Comparison of ENCODE assay signal across 14 cellular contexts in the genomic region with DNA sequence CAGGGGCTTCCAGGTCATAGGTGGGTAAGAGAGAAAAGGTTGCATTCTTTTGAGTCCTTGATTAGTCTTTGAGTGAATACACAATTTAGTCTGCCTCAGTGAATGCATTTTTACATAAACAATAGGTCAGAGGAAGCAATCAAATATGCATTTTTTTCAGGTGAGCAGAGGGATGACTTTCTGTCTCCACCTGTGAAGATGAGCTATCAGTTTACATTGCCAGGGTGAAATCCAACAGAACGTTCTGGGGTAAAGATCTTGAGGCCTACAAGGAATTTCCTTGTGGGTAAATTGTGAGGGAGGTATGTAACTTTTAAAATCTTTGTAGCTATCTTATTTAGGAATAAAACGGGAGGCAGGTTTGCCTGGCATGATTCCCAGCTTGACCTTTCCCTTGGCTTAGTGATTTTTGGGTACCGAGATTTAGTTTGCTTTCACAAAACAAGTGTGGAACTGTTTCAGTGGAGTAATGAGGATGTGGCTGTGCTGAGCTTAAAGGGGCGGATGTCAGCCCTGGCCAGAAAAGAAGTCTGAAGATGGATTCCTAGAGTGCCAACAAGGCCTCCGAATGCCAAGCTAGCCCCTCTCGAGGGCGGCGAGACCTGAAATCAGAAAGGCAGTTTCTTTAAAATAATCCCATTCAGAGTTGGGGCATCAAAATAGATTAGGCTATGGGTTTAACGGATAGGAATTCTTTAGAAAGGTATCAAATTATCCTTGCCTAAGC. TPM values are rescaled to one million over a fixed set of nuclear protein-coding genes. Genes with fewer than 3 reads are reported as not detected.
DNase-seq lines count a peak whose midpoint lies in the region; ATAC-seq and TF ChIP-seq lines count a peak whose summit lies in the region.
"Had no signal": no experiment of that assay in that cellular context is flagged by ENCODE, and none has a peak within 500 bp of the region (broad histone marks: within the 10 kb centered on the region; RNA-seq: fewer than 3 reads in every experiment).

No MANE protein-coding gene starts in this region.

- CTCF ChIA-PET in MCF 10A (lab: Yijun Ruan, JAX): interaction anchor here (0.7 to 1.7 kb wide), 3 partner anchors 9 to 79 kb away, joined by 3 to 4 read pairs (median 3); no protein-coding TSS in a partner anchor
- CTCF ChIA-PET in activated CD8-positive, alpha-beta T cell treated with anti-CD3 and anti-CD28 coated beads, Interleukin-2, amount 10 ng/mL, durations not matched to agents 7 days and 5 days (lab: Charles Lee): interaction anchor here (0.8 to 2.9 kb wide), 10 partner anchors 9 to 152 kb away, joined by 3 to 13 read pairs (median 6); partner anchors contain the start of gene TMEM131L

- no peak for ATAC-seq in activated CD8-positive, alpha-beta T cell treated with anti-CD3 and anti-CD28 coated beads, Interleukin-2, amount 10 ng/mL, durations not matched to agents 7 days and 5 days
- no peak for ATAC-seq in aorta (ENCODE audit: low FRiP score)

- H3K27ac ChIP-seq in breast epithelium (peak overlapping the region; percentile 69 to 81), aorta (ENCODE audit: low read depth in 1 of 2, low read length in 2 of 2) (peak overlapping the region; percentile 20 to 32)

- H3K9me3 ChIP-seq in breast epithelium (no peaks in the 10 kb centered on the region), aorta (ENCODE audit: control insufficient read depth, low read length) (no peaks in the 10 kb centered on the region)

- H3K36me3 Mint-ChIP-seq in MCF 10A (ENCODE audit: insufficient read depth, unreplicated experiment): peaks cover 7% of the 10 kb centered on the region
- H3K36me3 Mint-ChIP-seq in activated CD8-positive, alpha-beta T cell treated with anti-CD3 and anti-CD28 coated beads, Interleukin-2, amount 10 ng/mL, durations not matched to agents 7 days and 5 days (ENCODE audit: low read depth): peaks cover 56% of the 10 kb centered on the region
- H3K36me3 Mint-ChIP-seq in immature natural killer cell: peaks cover 0 to 4% (median 0%) of the 10 kb centered on the region in 3 donors

- no peaks in the 10 kb centered on the region for H3K27me3 Mint-ChIP-seq in MCF 10A (ENCODE audit: insufficient read depth, unreplicated experiment)
- no peaks in the 10 kb centered on the region for H3K27me3 Mint-ChIP-seq in activated CD8-positive, alpha-beta T cell treated with anti-CD3 and anti-CD28 coated beads, Interleukin-2, amount 10 ng/mL, durations not matched to agents 7 days and 5 days (ENCODE audit: low read depth)
- H3K27me3 Mint-ChIP-seq in immature natural killer cell (ENCODE audit: low read depth in 3 of 3): peaks cover 0 to 2% (median 2%) of the 10 kb centered on the region in 3 donors

- H3K36me3 ChIP-seq in breast epithelium: no peaks in the 10 kb centered on the region
- no peaks in the 10 kb centered on the region for H3K36me3 ChIP-seq in aorta (ENCODE audit: control insufficient read depth in 1 of 2, insufficient read depth in 2 of 2, low read length in 1 of 2)

- peaks cover 22% of the 10 kb centered on the region for H3K4me1 Mint-ChIP-seq in MCF 10A (ENCODE audit: insufficient read depth, unreplicated experiment)
- H3K4me1 Mint-ChIP-seq in activated CD8-positive, alpha-beta T cell treated with anti-CD3 and anti-CD28 coated beads, Interleukin-2, amount 10 ng/mL, durations not matched to agents 7 days and 5 days (ENCODE audit: low read depth): peaks cover 92% of the 10 kb centered on the region
- H3K4me1 Mint-ChIP-seq in immature natural killer cell: peaks cover 96 to 98% of the 10 kb centered on the region in 2 donors

- in situ Hi-C loops in GM13977 (cut with MboI; ENCODE audit: low pct_unique_long_range_greater_than_20kb, low sequenced_read_pairs, unreplicated experiment): no loop called here

- intact Hi-C loops in breast epithelium (cut with DNase I; ENCODE audit: low total_unique reads) (no loop called here), MCF 10A (cut with micrococcal nuclease) (no loop called here), aorta (cut with DNase I) (no loop called here)

- H3K9me3 Mint-ChIP-seq in MCF 10A (ENCODE audit: unreplicated experiment) (no peaks in the 10 kb centered on the region), immature natural killer cell (no peaks in the 10 kb centered on the region)
- no peaks in the 10 kb centered on the region for H3K9me3 Mint-ChIP-seq in activated CD8-positive, alpha-beta T cell treated with anti-CD3 and anti-CD28 coated beads, Interleukin-2, amount 10 ng/mL, durations not matched to agents 7 days and 5 days (ENCODE audit: insufficient read depth)

- H3K4me3 ChIP-seq in breast epithelium: no peak overlapping the region
- no peak overlapping the region for H3K4me3 ChIP-seq in aorta (ENCODE audit: low read length in 2 of 2)
- H3K4me3 ChIP-seq: lung had no signal

- no peak for TF ChIP-seq POLR2A in breast epithelium (IDR thresholded peaks at IDR 0.05)

- peaks cover 6 to 8% of the 10 kb centered on the region in 2 donors for H3K4me1 ChIP-seq in breast epithelium
- peaks cover 0 to 6% of the 10 kb centered on the region in 2 donors for H3K4me1 ChIP-seq in aorta (ENCODE audit: control insufficient read depth in 1 of 2, insufficient read depth in 2 of 2, low read length in 2 of 2)

- H3K4me3 Mint-ChIP-seq in MCF 10A (ENCODE audit: unreplicated experiment) (no peak overlapping the region), immature natural killer cell (peak overlapping the region; percentile 25 to 67 (median 48))
- H3K4me3 Mint-ChIP-seq in activated CD8-positive, alpha-beta T cell treated with anti-CD3 and anti-CD28 coated beads, Interleukin-2, amount 10 ng/mL, durations not matched to agents 7 days and 5 days: peak overlapping the region; percentile 7

- 44 to 48% methylated on average over 9 of the region's 9 CpGs for WGBS in aorta, 2 donors

- no peak overlapping the region for H3K27ac Mint-ChIP-seq in MCF 10A (ENCODE audit: low read depth, unreplicated experiment)
- peak overlapping the region; percentile 90 for H3K27ac Mint-ChIP-seq in activated CD8-positive, alpha-beta T cell treated with anti-CD3 and anti-CD28 coated beads, Interleukin-2, amount 10 ng/mL, durations not matched to agents 7 days and 5 days
- H3K27ac Mint-ChIP-seq in immature natural killer cell: peak overlapping the region; percentile 93 to 96 (median 94)

- POLR2A ChIA-PET in MCF 10A (lab: Yijun Ruan, JAX): interaction anchor here (0.7 to 2.0 kb wide), 2 partner anchors 9 to 12 kb away, joined by 3 to 7 read pairs; no protein-coding TSS in a partner anchor
- POLR2A ChIA-PET in activated CD8-positive, alpha-beta T cell treated with anti-CD3 and anti-CD28 coated beads, Interleukin-2, amount 10 ng/mL, durations not matched to agents 7 days and 5 days (lab: Charles Lee): interaction anchor here (1.0 kb wide), 1 partner anchor 10 kb away, joined by 4 read pairs; no protein-coding TSS in a partner anchor

- no TSS peak for BruUV-seq in MCF 10A (replicated peaks; lab: Mats Ljungman, UMichigan)

- TF ChIP-seq CTCF in breast epithelium (IDR thresholded peaks at IDR 0.05) (no peak), MCF 10A (IDR thresholded peaks at IDR 0.05; ENCODE audit: unreplicated experiment) (no peak), GM13977 (IDR thresholded peaks at IDR 0.05; ENCODE audit: extremely low read depth, insufficient read depth, missing control alignments) (no peak)

- DNase-seq in breast epithelium (ENCODE audit: low spot score in 2 of 2) (no peak), MCF 10A (ENCODE audit: unreplicated experiment) (no peak), immature natural killer cell (no peak), aorta (no peak), D341Med (ENCODE audit: low spot score) (no peak), GM13977 (ENCODE audit: low spot score) (no peak), SIG-M5 treated with dmso at 0.1 percent for 504 hours (lab: John Stamatoyannopoulos, UW; ENCODE audit: unreplicated experiment) (no peak)
- DNase-seq in activated CD8-positive, alpha-beta T cell treated with anti-CD3 and anti-CD28 coated beads, Interleukin-2, amount 10 ng/mL, durations not matched to agents 7 days and 5 days: no peak
- DNase-seq: erythroblast; NCI-H2081 treated with DMSO at 0.1 percent for 48 hours; posterior cingulate gyrus; stimulated activated CD4-positive, alpha-beta T cell treated with anti-CD3 and anti-CD28 coated beads, Interleukin-15, amount 100 ng/mL, for 24 hours; T-helper 9 cell had no signal

- H3K27me3 ChIP-seq in breast epithelium (no peaks in the 10 kb centered on the region), aorta (ENCODE audit: control insufficient read depth in 1 of 2, insufficient read depth in 2 of 2, low read length in 1 of 2) (no peaks in the 10 kb centered on the region)

RNA-seq across cellular contexts. Expression of gene TMEM131L, which starts 29.5 kb away (rescaled TPM):
- total RNA-seq in breast epithelium (10 to 100 TPM; 18.7 to 22.0 (median 19.5) TPM), MCF 10A (2022) (7.8 and 10.1 TPM in 2 replicates), aorta (10 to 100 TPM; 20.1 to 22.5 TPM)
- total RNA-seq in activated CD8-positive, alpha-beta T cell treated with anti-CD3 and anti-CD28 coated beads, Interleukin-2, amount 10 ng/mL, durations not matched to agents 7 days and 5 days: 10 to 100 TPM; 54.9 to 58.4 TPM
- polyA plus RNA-seq in immature natural killer cell (10 to 100 TPM in 2 of 3 donors, 1 to 10 TPM in 1; 9.3 to 32.4 (median 20.6) TPM), aorta (10 to 100 TPM in 1 of 2 donors, 1 to 10 TPM in 1; 2.0 to 14.8 TPM)
